ENCODE assay signal across 27 cellular contexts in the genomic region with DNA sequence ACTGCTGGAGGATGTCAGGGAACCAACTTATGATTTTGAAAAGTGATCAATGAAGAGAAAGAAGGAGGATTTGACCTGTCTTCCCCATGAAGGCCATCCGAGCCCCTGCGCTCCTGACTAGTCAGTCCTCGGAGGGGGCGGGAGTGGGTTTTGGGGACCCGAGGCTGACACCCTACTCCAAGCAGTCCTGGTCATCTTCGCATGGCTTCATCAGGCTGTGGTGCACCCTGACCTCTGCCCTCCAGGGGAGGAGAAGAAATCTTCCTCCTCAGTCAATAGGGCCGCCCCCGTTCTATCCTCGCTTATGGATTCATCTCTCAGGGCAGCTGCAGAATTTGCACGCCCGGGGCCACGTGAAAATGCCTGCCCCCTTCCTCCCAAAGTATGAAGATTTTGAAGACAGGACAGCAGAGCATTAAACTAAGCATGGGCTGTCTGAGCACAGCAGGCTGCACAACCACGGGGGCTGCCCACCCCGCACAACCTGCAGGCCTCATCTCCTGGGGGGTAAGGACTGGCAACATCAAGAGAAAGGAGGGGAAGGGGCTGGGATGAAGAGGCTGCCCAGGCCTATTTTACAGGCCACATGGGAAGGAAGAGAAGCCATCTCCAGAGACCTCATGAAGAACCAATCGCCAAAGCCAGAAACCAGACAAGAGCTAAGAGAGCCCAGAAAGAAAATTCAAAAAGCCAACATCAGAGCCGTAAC.
"Had no signal": no experiment of that assay in that cellular context is flagged by ENCODE, and none has a peak within 500 bp of the region (broad histone marks: within the 10 kb centered on the region; RNA-seq: fewer than 3 reads in every experiment).

No MANE protein-coding gene starts in this region.

- ATAC-seq: left colon; left lung; lower lobe of right lung; naive thymus-derived CD8-positive, alpha-beta T cell; right lobe of liver; stimulated activated memory B cell treated with anti-CD40 and anti-IgM and Interleukin-4, amounts not matched to agents 10 μg/mL and 1 μg/mL and 100 μg/mL, for 72 hours; stimulated activated naive CD8-positive, alpha-beta T cell treated with anti-CD3 and anti-CD28 coated beads, Interleukin-15, amount 100 ng/mL, for 72 hours had no signal

- H3K36me3 Mint-ChIP-seq: immature natural killer cell; naive thymus-derived CD8-positive, alpha-beta T cell; stimulated activated memory B cell treated with anti-CD40 and anti-IgM and Interleukin-4, amounts not matched to agents 10 μg/mL and 1 μg/mL and 100 μg/mL, for 72 hours; type B pancreatic cell had no signal

- H3K4me3 ChIP-seq: left lung, lower lobe of right lung, ovary, right atrium auricular region, right lobe of liver, skin epidermis, tibial nerve, uterus had no signal

- H3K4me3 Mint-ChIP-seq: immature natural killer cell; naive thymus-derived CD8-positive, alpha-beta T cell; nephron; stimulated activated memory B cell treated with anti-CD40 and anti-IgM and Interleukin-4, amounts not matched to agents 10 μg/mL and 1 μg/mL and 100 μg/mL, for 72 hours; stimulated activated naive CD8-positive, alpha-beta T cell treated with anti-CD3 and anti-CD28 coated beads, Interleukin-15, amount 100 ng/mL, for 72 hours; type B pancreatic cell had no signal

- H3K27me3 ChIP-seq: neutrophil, ovary, right atrium auricular region, right lobe of liver, uterus had no signal

- DNase-seq: hippocampal formation; immature natural killer cell; kidney; left colon; left lung; lower lobe of right lung; mammary epithelial cell; mesenchymal stem cell; naive thymus-derived CD8-positive, alpha-beta T cell; occipital lobe; ovary; right lobe of liver; stimulated activated CD4-positive, alpha-beta T cell treated with anti-CD3 and anti-CD28 coated beads, Interleukin-2, amount 100 ng/mL, for 48 hours; stimulated activated CD4-positive, alpha-beta T cell treated with anti-CD3 and anti-CD28 coated beads, Interleukin-4, amount 100 ng/mL, for 4 hours; stimulated activated CD8-positive, alpha-beta memory T cell treated with anti-CD3 and anti-CD28 coated beads, Interleukin-4, amount 100 ng/mL, for 48 hours; stimulated activated naive CD4-positive, alpha-beta T cell treated with Interleukin-2 at 50 U/mL for 16 hours; stimulated activated naive CD8-positive, alpha-beta T cell treated with anti-CD3 and anti-CD28 coated beads, Interleukin-15, amount 100 ng/mL, for 72 hours; substantia nigra; uterus had no signal

- H3K27ac Mint-ChIP-seq: immature natural killer cell; naive thymus-derived CD8-positive, alpha-beta T cell; nephron; progenitor cell of endocrine pancreas; stimulated activated memory B cell treated with anti-CD40 and anti-IgM and Interleukin-4, amounts not matched to agents 10 μg/mL and 1 μg/mL and 100 μg/mL, for 72 hours; stimulated activated naive CD8-positive, alpha-beta T cell treated with anti-CD3 and anti-CD28 coated beads, Interleukin-15, amount 100 ng/mL, for 72 hours; type B pancreatic cell had no signal

- H3K4me1 Mint-ChIP-seq: immature natural killer cell; naive thymus-derived CD8-positive, alpha-beta T cell; nephron; stimulated activated memory B cell treated with anti-CD40 and anti-IgM and Interleukin-4, amounts not matched to agents 10 μg/mL and 1 μg/mL and 100 μg/mL, for 72 hours; stimulated activated naive CD8-positive, alpha-beta T cell treated with anti-CD3 and anti-CD28 coated beads, Interleukin-15, amount 100 ng/mL, for 72 hours had no signal

- H3K27ac ChIP-seq: left lung, lower lobe of right lung, neutrophil, ovary, right atrium auricular region, right lobe of liver, skin epidermis, tibial nerve, uterus had no signal

- H3K27me3 Mint-ChIP-seq: stimulated activated naive CD8-positive, alpha-beta T cell treated with anti-CD3 and anti-CD28 coated beads, Interleukin-15, amount 100 ng/mL, for 72 hours had no signal

- H3K4me1 ChIP-seq: left lung, lower lobe of right lung, right atrium auricular region, right lobe of liver, tibial nerve, uterus had no signal

- H3K36me3 ChIP-seq: left lung, lower lobe of right lung, neutrophil, ovary, right atrium auricular region, right lobe of liver, tibial nerve, uterus had no signal

- H3K9me3 ChIP-seq: left lung, lower lobe of right lung, neutrophil, ovary, right atrium auricular region, right lobe of liver, tibial nerve, uterus had no signal

- H3K9me3 Mint-ChIP-seq: immature natural killer cell; naive thymus-derived CD8-positive, alpha-beta T cell; nephron; stimulated activated naive CD8-positive, alpha-beta T cell treated with anti-CD3 and anti-CD28 coated beads, Interleukin-15, amount 100 ng/mL, for 72 hours; type B pancreatic cell had no signal
